ENCODE assay signal across 23 cellular contexts in the genomic region with DNA sequence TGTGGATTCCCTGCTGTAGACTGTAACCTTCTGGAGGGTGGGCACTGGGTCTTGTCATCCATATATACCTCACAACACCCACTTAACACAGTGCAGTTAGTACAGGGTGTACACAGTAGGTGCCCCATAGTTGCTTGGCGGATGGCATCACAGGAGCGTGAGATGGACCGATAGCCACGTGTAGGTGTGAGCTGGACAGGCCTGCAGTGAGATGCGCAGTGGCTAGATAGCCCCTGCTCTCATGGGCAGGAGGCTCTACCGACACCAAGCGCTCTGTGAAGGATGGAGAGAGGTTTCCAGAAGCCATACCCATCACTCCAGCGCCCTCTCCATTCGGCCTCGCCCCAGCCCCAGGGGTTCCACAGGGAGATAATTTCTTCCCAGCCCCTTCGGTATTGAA. TPM values are rescaled to one million over a fixed set of nuclear protein-coding genes. Genes with fewer than 3 reads are reported as not detected.
DNase-seq lines count a peak whose midpoint lies in the region; ATAC-seq and TF ChIP-seq lines count a peak whose summit lies in the region.
"Had no signal": no experiment of that assay in that cellular context is flagged by ENCODE, and none has a peak within 500 bp of the region (broad histone marks: within the 10 kb centered on the region; RNA-seq: fewer than 3 reads in every experiment).

No MANE protein-coding gene starts in this region.

- no peaks in the 10 kb centered on the region for H3K36me3 ChIP-seq in left ventricle myocardium inferior
- no peaks in the 10 kb centered on the region for H3K36me3 ChIP-seq in sigmoid colon
- H3K36me3 ChIP-seq in prostate gland: no peaks in the 10 kb centered on the region
- H3K36me3 ChIP-seq: BLaER1 had no signal

- no peak for ATAC-seq in GM18870 (IDR thresholded peaks at IDR 0.05; ENCODE audit: unreplicated experiment)
- ATAC-seq: GM12878 had no signal

- peaks cover 2% of the 10 kb centered on the region for H3K9me3 Mint-ChIP-seq in glutamatergic neuron (ENCODE audit: unreplicated experiment)
- H3K9me3 Mint-ChIP-seq: CD4-positive, CD25-positive, alpha-beta regulatory T cell; CD8-positive, alpha-beta memory T cell had no signal

- H3K4me3 ChIP-seq in left ventricle myocardium inferior (no peak overlapping the region), sigmoid colon (no peak overlapping the region), prostate gland (no peak overlapping the region)
- H3K4me3 ChIP-seq: BLaER1, GM12878, GM23248 had no signal

- H3K27ac ChIP-seq in left ventricle myocardium inferior (replicated peaks) (no peak overlapping the region), sigmoid colon (no peak overlapping the region), prostate gland (no peak overlapping the region)
- H3K27ac ChIP-seq: BLaER1, GM23248 had no signal

- 92 to 93% methylated on average over 11 of the region's 11 CpGs for WGBS in sigmoid colon, 2 donors
- 92% methylated on average over 11 of the region's 11 CpGs for WGBS in prostate gland

- H3K4me1 ChIP-seq in left ventricle myocardium inferior (no peaks in the 10 kb centered on the region), sigmoid colon (no peaks in the 10 kb centered on the region), prostate gland (replicated peaks) (peaks cover 5% of the 10 kb centered on the region)

- H3K36me3 Mint-ChIP-seq in glutamatergic neuron (ENCODE audit: unreplicated experiment): peaks cover 8% of the 10 kb centered on the region
- H3K36me3 Mint-ChIP-seq: CD4-positive, CD25-positive, alpha-beta regulatory T cell; CD8-positive, alpha-beta memory T cell had no signal

- H3K9me3 ChIP-seq in left ventricle myocardium inferior (replicated peaks) (no peaks in the 10 kb centered on the region), sigmoid colon (no peaks in the 10 kb centered on the region), prostate gland (no peaks in the 10 kb centered on the region)
- H3K9me3 ChIP-seq: BLaER1 had no signal

- DNase-seq in cardiac septum (ENCODE audit: low spot score) (peak; percentile 22), left ventricle myocardium inferior (no peak), glutamatergic neuron (no peak), sigmoid colon (peak; percentile 12), prostate gland (ENCODE audit: low spot score) (no peak)
- no peak for DNase-seq in activated CD8-positive, alpha-beta memory T cell treated with anti-CD3 and anti-CD28 coated beads, Interleukin-2, amount 50 U/mL, for 48 hours
- DNase-seq: 8988T; CD4-positive, CD25-positive, alpha-beta regulatory T cell; CD8-positive, alpha-beta memory T cell; COR-L47; DMS 273 treated with DMSO at 0.1 percent for 48 hours; DMS53; DND-41; EL; GM23248; HCEC 1CT had no signal

- no peak overlapping the region for H3K27ac Mint-ChIP-seq in glutamatergic neuron (ENCODE audit: unreplicated experiment)
- H3K27ac Mint-ChIP-seq: CD4-positive, CD25-positive, alpha-beta regulatory T cell; CD8-positive, alpha-beta memory T cell had no signal

- TF ChIP-seq CTCF in left ventricle myocardium inferior (IDR thresholded peaks at IDR 0.05; ENCODE audit: borderline replicate concordance) (no peak), glutamatergic neuron (IDR thresholded peaks at IDR 0.05; ENCODE audit: partially characterized antibody, unreplicated experiment) (no peak), sigmoid colon (IDR thresholded peaks at IDR 0.05) (no peak), prostate gland (IDR thresholded peaks at IDR 0.05) (no peak)

- peaks cover 20% of the 10 kb centered on the region for H3K4me1 Mint-ChIP-seq in glutamatergic neuron (ENCODE audit: low read depth, unreplicated experiment)
- H3K4me1 Mint-ChIP-seq: CD4-positive, CD25-positive, alpha-beta regulatory T cell; CD8-positive, alpha-beta memory T cell had no signal

- no peaks in the 10 kb centered on the region for H3K27me3 Mint-ChIP-seq in glutamatergic neuron (ENCODE audit: unreplicated experiment)

- no peak for TF ChIP-seq EP300 in sigmoid colon (IDR thresholded peaks at IDR 0.05)

- H3K27me3 ChIP-seq in left ventricle myocardium inferior (ENCODE audit: low read depth) (peaks cover 68% of the 10 kb centered on the region), sigmoid colon (peaks cover 0 to 28% (median 4%) of the 10 kb centered on the region in 3 donors), prostate gland (replicated peaks; ENCODE audit: insufficient read depth) (no peaks in the 10 kb centered on the region)
- H3K27me3 ChIP-seq: BLaER1 had no signal

- intact Hi-C loops in cardiac septum (cut with DNase I): no loop called here
- intact Hi-C loops in left ventricle myocardium inferior (cut with micrococcal nuclease): no loop called here
- intact Hi-C loops in sigmoid colon (cut with DNase I): no loop called here
- intact Hi-C loops in prostate gland (cut with DNase I): no loop called here

- H3K4me3 Mint-ChIP-seq in glutamatergic neuron (ENCODE audit: unreplicated experiment): peak overlapping the region; percentile 3
- H3K4me3 Mint-ChIP-seq: CD4-positive, CD25-positive, alpha-beta regulatory T cell; CD8-positive, alpha-beta memory T cell had no signal

- TF ChIP-seq POLR2A in sigmoid colon (IDR thresholded peaks at IDR 0.05): no peak
- no peak for TF ChIP-seq POLR2A in prostate gland (IDR thresholded peaks at IDR 0.05)

RNA-seq across cellular contexts. Expression of gene CAPN13, which starts 49.5 kb away (rescaled TPM):
- total RNA-seq in cardiac septum: not detected
- total RNA-seq in left ventricle myocardium inferior: not detected
- not detected for total RNA-seq in glutamatergic neuron (ENCODE audit: unreplicated experiment)
- not detected for total RNA-seq in sigmoid colon
- 10 to 100 TPM; 11.4 to 17.3 (median 12.2) TPM for polyA plus RNA-seq in sigmoid colon
- total RNA-seq in prostate gland: 1 to 10 TPM; 2.0 to 5.7 TPM
- total RNA-seq: A673; CD4-positive, CD25-positive, alpha-beta regulatory T cell; CD8-positive, alpha-beta memory T cell; G401; GM23248; HT1080 had no signal
- polyA plus RNA-seq: AG04450; CD4-positive, CD25-positive, alpha-beta regulatory T cell; CD8-positive, alpha-beta memory T cell; GM23248 had no signal

Comparison
In these comparisons a context has a peak if more than half of its experiments do, and no peak if none do; other contexts are left out.
1. DNase-seq: peak in cardiac septum (single experiment) and sigmoid colon (single experiment); none in left ventricle myocardium inferior (single experiment), glutamatergic neuron (single experiment), activated CD8-positive, alpha-beta memory T cell treated with anti-CD3 and anti-CD28 coated beads, Interleukin-2, amount 50 U/mL, for 48 hours (single experiment) and prostate gland (single experiment).